Comparison of ENCODE assay signal across 8 cellular contexts in genomic region chr6:551405-551804, GRCh38.
DNase-seq lines count a peak whose midpoint lies in the region; ATAC-seq and TF ChIP-seq lines count a peak whose summit lies in the region.

No MANE protein-coding gene starts in this region.

- no TSS peak for BruUV-seq in Panc1 (replicated peaks; lab: Mats Ljungman, UMichigan)

- 0 out of 2 replicates have a peak, but pooled peaks have one; percentile 16 for TF ChIP-seq CTCF in GM12874 (IDR thresholded peaks at IDR 0.05; ENCODE audit: insufficient read depth, low read depth, low read length)
- peak; percentile 17; the same call in 1 of the 2 replicates for TF ChIP-seq CTCF in Panc1 (IDR thresholded peaks at IDR 0.05)
- peak; percentile 35 for TF ChIP-seq CTCF in epithelial cell of esophagus (IDR thresholded peaks at IDR 0.05; ENCODE audit: insufficient read depth, low read depth, low read length, missing control alignments)
- TF ChIP-seq CTCF in CD14-positive monocyte (IDR thresholded peaks at IDR 0.05), result no peak
- TF ChIP-seq CTCF in sigmoid colon (IDR thresholded peaks at IDR 0.05), result no peak

- H3K36me3 Mint-ChIP-seq in CD14-positive monocyte, result peaks cover 52 to 58% of the 10 kb centered on the region in 2 donors

- peaks cover 2% of the 10 kb centered on the region; the same call in 1 of the 2 replicates for H3K36me3 ChIP-seq in Panc1 (ENCODE audit: control insufficient read depth, insufficient read depth, low read length)
- peaks cover 0 to 84% (median 11%) of the 10 kb centered on the region in 4 donors for H3K36me3 ChIP-seq in sigmoid colon

- DNase-seq in Panc1 (ENCODE audit: low read depth, low spot score) (no peak), epithelial cell of esophagus (ENCODE audit: low read depth) (peak; percentile 93), CD14-positive monocyte (ENCODE audit: low spot score) (no peak), sigmoid colon (no peak)
- peak; percentile 64 for DNase-seq in stimulated activated CD4-positive, alpha-beta T cell treated with anti-CD3 and anti-CD28 coated beads, Interleukin-15, amount 100 ng/mL, for 24 hours

- H3K4me1 ChIP-seq in Panc1 (ENCODE audit: control insufficient read depth, insufficient read depth, low read length) (no peaks in the 10 kb centered on the region), sigmoid colon (no peaks in the 10 kb centered on the region)

- H3K27me3 Mint-ChIP-seq in CD14-positive monocyte (ENCODE audit: low read depth in 3 of 3), result peaks cover 0 to 1% (median 0%) of the 10 kb centered on the region in 3 donors

- no peaks in the 10 kb centered on the region for H3K4me1 Mint-ChIP-seq in CD14-positive monocyte

- H3K4me3 Mint-ChIP-seq in CD14-positive monocyte, result no peak overlapping the region

- intact Hi-C loops in Panc1 (cut with micrococcal nuclease; ENCODE audit: unreplicated experiment) (no loop called here), CD14-positive monocyte (cut with micrococcal nuclease) (no loop called here), sigmoid colon (cut with DNase I) (no loop called here)

- CTCF ChIA-PET in Panc1 (lab: Charles Lee), result no interaction called here

- peaks cover 0 to 3% (median 0%) of the 10 kb centered on the region in 7 donors for H3K9me3 Mint-ChIP-seq in CD14-positive monocyte

- no peak overlapping the region for H3K27ac Mint-ChIP-seq in CD14-positive monocyte

- no peak overlapping the region for H3K27ac ChIP-seq in Panc1 (ENCODE audit: low read length)
- H3K27ac ChIP-seq in sigmoid colon, result no peak overlapping the region

- in situ Hi-C loops in Panc1 (cut with HindIII; ENCODE audit: low pct_unique_long_range_greater_than_20kb, low sequenced_read_pairs), result no loop called here

- 87 to 92% methylated on average over 4 of the region's 4 CpGs for WGBS in sigmoid colon, 2 donors

- no peak overlapping the region for H3K4me3 ChIP-seq in Panc1 (ENCODE audit: low read depth in 2 of 2, low read length in 2 of 2)
- H3K4me3 ChIP-seq in epithelial cell of esophagus (ENCODE audit: low read length), result no peak overlapping the region
- H3K4me3 ChIP-seq in sigmoid colon, result no peak overlapping the region

- POLR2A ChIA-PET in Panc1 (lab: Charles Lee), result no interaction called here

- TF ChIP-seq EP300 in sigmoid colon (IDR thresholded peaks at IDR 0.05), result no peak

- H3K9me3 ChIP-seq in Panc1 (ENCODE audit: control insufficient read depth, insufficient read depth, low read depth, low read length) (no peaks in the 10 kb centered on the region), sigmoid colon (no peaks in the 10 kb centered on the region)

- peak; percentile 60; the same call in 1 of the 2 replicates for ATAC-seq in Panc1
- ATAC-seq in GM18873 (IDR thresholded peaks at IDR 0.05; ENCODE audit: low FRiP score, unreplicated experiment), result no peak
- ATAC-seq in GM19395 (IDR thresholded peaks at IDR 0.05; ENCODE audit: unreplicated experiment), result no peak

- no peak for TF ChIP-seq POLR2A in sigmoid colon (IDR thresholded peaks at IDR 0.05)

- H3K27me3 ChIP-seq in Panc1 (ENCODE audit: control insufficient read depth, insufficient read depth, low read length), result no peaks in the 10 kb centered on the region
- H3K27me3 ChIP-seq in sigmoid colon, result no peaks in the 10 kb centered on the region

Comparison
In these comparisons a context has a peak if more than half of its experiments do, and no peak if none do; other contexts are left out.
1. CTCF ChIP-seq: peak in GM12874 (single experiment), Panc1 (single experiment) and epithelial cell of esophagus (single experiment); none in CD14-positive monocyte (single experiment) and sigmoid colon (0 of 4).
2. DNase-seq: peak in epithelial cell of esophagus (single experiment) and stimulated activated CD4-positive, alpha-beta T cell treated with anti-CD3 and anti-CD28 coated beads, Interleukin-15, amount 100 ng/mL, for 24 hours (single experiment); none in Panc1 (single experiment), CD14-positive monocyte (single experiment) and sigmoid colon (single experiment).